Comparison of ENCODE assay signal across 21 cellular contexts in genomic region chr5:50672663-50673062, GRCh38. TPM values are rescaled to one million over a fixed set of nuclear protein-coding genes. Genes with fewer than 3 reads are reported as not detected.
DNase-seq lines count a peak whose midpoint lies in the region; ATAC-seq, FAIRE-seq and TF ChIP-seq lines count a peak whose summit lies in the region.
"Had no signal": no experiment of that assay in that cellular context is flagged by ENCODE, and none has a peak within 500 bp of the region (broad histone marks: within the 10 kb centered on the region; RNA-seq: fewer than 3 reads in every experiment).

No MANE protein-coding gene starts in this region.

- H3K4me3 ChIP-seq in OCI-LY7 (ENCODE audit: low read depth, low read length, poor library complexity, severe bottlenecking) = no peak overlapping the region
- H3K4me3 ChIP-seq: prostate gland, tibial nerve had no signal

- no peak for ATAC-seq in CD4-positive, alpha-beta T cell (ENCODE audit: poor library complexity)
- no peak for ATAC-seq in T-cell (replicated peaks in 1 of 4)
- ATAC-seq in memory B cell (ENCODE audit: low read depth) = no peak
- no peak for ATAC-seq in GM19023 (IDR thresholded peaks at IDR 0.05; ENCODE audit: unreplicated experiment)
- ATAC-seq: left cardiac atrium; stimulated activated naive CD8-positive, alpha-beta T cell treated with anti-CD3 and anti-CD28 coated beads, Interleukin-15, Interleukin-2, amounts not matched to agents 100 U/mL and 50 U/mL, for 24 hours had no signal

- H3K4me1 Mint-ChIP-seq in CD4-positive, alpha-beta T cell (ENCODE audit: low read depth) = peaks cover 84% of the 10 kb centered on the region
- peaks cover 84 to 88% (median 88%) of the 10 kb centered on the region in 3 donors for H3K4me1 Mint-ChIP-seq in T-cell
- H3K4me1 Mint-ChIP-seq in memory B cell = peaks cover 38% of the 10 kb centered on the region

- no TSS peak for BruUV-seq in OCI-LY7 (replicated peaks; lab: Mats Ljungman, UMichigan)

- POLR2A ChIA-PET in CD4-positive, alpha-beta T cell (lab: Charles Lee) = no interaction called here
- POLR2A ChIA-PET in T-cell (lab: Charles Lee) (interaction anchor here (0.7 to 1.6 kb wide), 3 partner anchors 17 to 43 kb away, joined by 3 to 4 read pairs (median 4); no protein-coding TSS in a partner anchor), OCI-LY7 (lab: Charles Lee) (no interaction called here)

- no peaks in the 10 kb centered on the region for H3K27me3 Mint-ChIP-seq in CD4-positive, alpha-beta T cell
- H3K27me3 Mint-ChIP-seq in T-cell (no peaks in the 10 kb centered on the region), memory B cell (no peaks in the 10 kb centered on the region)

- no peak for TF ChIP-seq CTCF in CD4-positive, alpha-beta T cell (IDR thresholded peaks at IDR 0.05)
- TF ChIP-seq CTCF in OCI-LY7 (conservative IDR thresholded peaks at IDR 0.05; ENCODE audit: low read length) = no peak

- H3K27ac ChIP-seq in CD4-positive, alpha-beta T cell (ENCODE audit: low read depth, low read length) = no peak overlapping the region
- H3K27ac ChIP-seq in OCI-LY7 (ENCODE audit: low read depth, low read length, poor library complexity, severe bottlenecking) = no peak overlapping the region
- H3K27ac ChIP-seq: prostate gland had no signal

- intact Hi-C loops in CD4-positive, alpha-beta T cell (cut with DNase I, micrococcal nuclease) = no loop called here
- intact Hi-C loops in OCI-LY7 (cut with micrococcal nuclease; ENCODE audit: unreplicated experiment) = no loop called here

- no peaks in the 10 kb centered on the region for H3K9me2 ChIP-seq in OCI-LY7 (ENCODE audit: insufficient read depth, low read length)

- H3K36me3 Mint-ChIP-seq in CD4-positive, alpha-beta T cell (ENCODE audit: low read depth) = peaks cover 66% of the 10 kb centered on the region
- H3K36me3 Mint-ChIP-seq in T-cell (peaks cover 55% of the 10 kb centered on the region), memory B cell (peaks cover 19% of the 10 kb centered on the region)

- no peaks in the 10 kb centered on the region for H3K27me3 ChIP-seq in CD4-positive, alpha-beta T cell (ENCODE audit: control insufficient read depth, insufficient read depth, low read length)
- H3K27me3 ChIP-seq: tibial nerve had no signal

- H2AFZ ChIP-seq in OCI-LY7 (ENCODE audit: low read length) = no peak overlapping the region

- no peaks in the 10 kb centered on the region for H3K9me3 Mint-ChIP-seq in CD4-positive, alpha-beta T cell
- H3K9me3 Mint-ChIP-seq in T-cell (peaks cover 0 to 7% (median 0%) of the 10 kb centered on the region in 3 donors), memory B cell (no peaks in the 10 kb centered on the region)

- peak overlapping the region; percentile 60 for H3K4me3 Mint-ChIP-seq in CD4-positive, alpha-beta T cell
- H3K4me3 Mint-ChIP-seq in T-cell (peak overlapping the region; percentile 26 to 50 (median 35)), memory B cell (no peak overlapping the region)

- no peaks in the 10 kb centered on the region for H4K20me1 ChIP-seq in OCI-LY7 (ENCODE audit: insufficient read depth, low read length)

- CTCF ChIA-PET in CD4-positive, alpha-beta T cell (lab: Charles Lee) = no interaction called here
- CTCF ChIA-PET in T-cell (lab: Charles Lee) = no interaction called here
- CTCF ChIA-PET in OCI-LY7 (lab: Charles Lee; ENCODE audit: unreplicated experiment) = no interaction called here

- H3K4me2 ChIP-seq in OCI-LY7 (ENCODE audit: low read length) = no peak overlapping the region

- peak overlapping the region; percentile 60 for H3K27ac Mint-ChIP-seq in CD4-positive, alpha-beta T cell
- H3K27ac Mint-ChIP-seq in T-cell = peak overlapping the region; percentile 61 to 81
- H3K27ac Mint-ChIP-seq in memory B cell = peak overlapping the region; percentile 79

- FAIRE-seq in GM12891 (lab: Jason Lieb, UNC) = no peak
- FAIRE-seq: endometrium had no signal

- DNase-seq in CD4-positive, alpha-beta T cell = no peak
- DNase-seq in GM12891 (ENCODE audit: insufficient read length, low spot score) = no peak
- DNase-seq in T-cell = no peak
- no peak for DNase-seq in memory B cell (ENCODE audit: low spot score in 2 of 2)
- no peak for DNase-seq in T-helper 2 cell
- no peak for DNase-seq in SKM-1 (lab: John Stamatoyannopoulos, UW; ENCODE audit: unreplicated experiment)
- DNase-seq in OCI-LY7 (ENCODE audit: low spot score) = no peak
- DNase-seq: activated CD4-positive, alpha-beta T cell treated with anti-CD3 and anti-CD28 coated beads, Interleukin-2, amount 50 U/mL, for 4 hours; activated naive CD4-positive, alpha-beta T cell treated with anti-CD3 and anti-CD28 coated beads, Interleukin-2, amount 50 U/mL, for 16 hours; activated T-cell treated with anti-CD3 and anti-CD28 coated beads for 4 hours; left cardiac atrium; NCI-H1417 treated with DMSO at 0.1 percent for 48 hours; NCI-H510A treated with DMSO at 0.1 percent for 48 hours; Right ventricle myocardium superior; stimulated activated CD4-positive, alpha-beta T cell treated with anti-CD3 and anti-CD28 coated beads, Interleukin-2, amount 100 ng/mL, for 24 hours; stimulated activated naive CD8-positive, alpha-beta T cell treated with anti-CD3 and anti-CD28 coated beads, Interleukin-15, Interleukin-2, amounts not matched to agents 100 U/mL and 50 U/mL, for 24 hours; T-helper 1 cell had no signal

- H3K79me2 ChIP-seq in OCI-LY7 (ENCODE audit: insufficient read depth, low read depth, low read length) = peaks cover 78% of the 10 kb centered on the region

- TF ChIP-seq POLR2A in GM12891 (IDR thresholded peaks at IDR 0.05; ENCODE audit: low read depth, low read length) = no peak

- peaks cover 31% of the 10 kb centered on the region for H3K4me1 ChIP-seq in OCI-LY7 (ENCODE audit: insufficient read depth, low read length, poor library complexity, severe bottlenecking)
- H3K4me1 ChIP-seq: prostate gland had no signal

- H3K36me3 ChIP-seq in OCI-LY7 (ENCODE audit: insufficient read depth, low read length) = peaks cover 6% of the 10 kb centered on the region; the same call in 1 of the 2 replicates
- H3K36me3 ChIP-seq: prostate gland, tibial nerve had no signal

- no peaks in the 10 kb centered on the region for H3K9me3 ChIP-seq in CD4-positive, alpha-beta T cell (ENCODE audit: control insufficient read depth, low read length)
- no peaks in the 10 kb centered on the region for H3K9me3 ChIP-seq in OCI-LY7 (ENCODE audit: low read length)
- H3K9me3 ChIP-seq: prostate gland, tibial nerve had no signal

TF ChIP-seq in GM12891, 5 proteins besides CTCF, POLR2A, EP300 and RAD21:
- no peak for TF ChIP-seq POU2F2 (IDR thresholded peaks at IDR 0.05; ENCODE audit: low read depth, low read length)
- TF ChIP-seq PAX5 (IDR thresholded peaks at IDR 0.05; ENCODE audit: insufficient read depth, low read length, severe bottlenecking) = no peak
- no peak for TF ChIP-seq TAF1 (IDR thresholded peaks at IDR 0.05; ENCODE audit: low read depth, low read length)
- TF ChIP-seq SPI1 (IDR thresholded peaks at IDR 0.05; ENCODE audit: low read depth, low read length) = peak; percentile 71
- TF ChIP-seq POLR2AphosphoS5 (IDR thresholded peaks at IDR 0.05; ENCODE audit: low read depth, low read length) = no peak

RNA-seq across cellular contexts. Expression of gene PARP8, which starts 6.2 kb away (rescaled TPM):
- total RNA-seq in CD4-positive, alpha-beta T cell = 100 to 1,000 TPM; 181 to 200 TPM
- 24.8 TPM for polyA plus RNA-seq in GM12891 (2012; ENCODE audit: low read depth, missing spikeins)
- total RNA-seq in T-cell (100 to 1,000 TPM in 4 of 5 donors, 10 to 100 TPM in 1; 92.8 to 252 (median 136) TPM), OCI-LY7 (2022) (36.8 and 39.7 TPM in 2 replicates)
- total RNA-seq in OCI-LY7 (2014; rRNA removed; shearing (Covaris generic)) = 22.9 and 39.2 TPM in 2 replicates

Comparison
In these comparisons a context has a peak if more than half of its experiments do, and no peak if none do; other contexts are left out.
1. POLR2A ChIA-PET loops: an anchor here in T-cell (0.7 to 1.6 kb wide); none called in CD4-positive, alpha-beta T cell and OCI-LY7.